8 cellular contexts compared by ENCODE assay signal in the genomic region with DNA sequence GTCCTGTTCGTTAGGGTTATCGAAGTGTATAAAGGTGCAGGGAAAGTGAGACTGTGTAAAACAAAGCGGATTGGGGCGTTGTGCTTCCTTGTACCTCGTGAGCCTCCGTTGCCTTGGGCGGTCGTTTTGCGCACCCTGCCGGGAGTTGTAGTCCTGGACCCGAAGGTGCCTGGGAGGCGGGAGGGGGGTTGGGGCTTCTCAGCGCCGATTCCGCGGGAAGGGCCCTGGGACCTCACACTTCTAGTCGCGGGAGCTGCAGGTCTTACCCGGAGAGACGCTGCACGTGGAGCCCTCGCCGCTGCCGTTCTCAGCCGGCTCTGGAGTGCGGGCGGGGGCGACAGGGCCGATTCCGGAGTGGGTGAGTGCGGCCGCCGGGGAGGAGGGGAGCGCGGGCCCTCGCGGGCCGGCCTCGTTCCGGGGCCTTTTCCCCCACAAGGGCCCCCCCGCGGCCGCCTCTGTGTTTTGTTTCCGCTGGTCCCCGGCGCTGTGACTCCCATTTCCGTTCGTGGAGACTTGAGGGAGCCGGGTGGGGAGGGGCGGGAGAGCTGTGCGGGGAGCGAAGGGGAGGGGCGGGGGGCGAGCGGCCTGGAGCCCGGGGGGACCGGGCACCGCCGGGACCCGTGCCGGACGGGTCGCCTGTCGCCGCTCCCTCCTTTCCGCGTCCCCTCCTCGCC. TPM values are rescaled to one million over a fixed set of nuclear protein-coding genes. Genes with fewer than 3 reads are reported as not detected.
DNase-seq lines count a peak whose midpoint lies in the region; ATAC-seq and TF ChIP-seq lines count a peak whose summit lies in the region.

No MANE protein-coding gene starts in this region.

- H3K4me2 ChIP-seq in SU-DHL-6 (ENCODE audit: low read depth, low read length, poor library complexity, severe bottlenecking) (peak overlapping the region; percentile 99), trophoblast cell (ENCODE audit: low read length) (peak overlapping the region; percentile 78)

- H2BK120ac ChIP-seq in trophoblast cell (ENCODE audit: insufficient read depth, low read length, poor library complexity), result peak overlapping the region; percentile 97

- H3K9ac ChIP-seq in SU-DHL-6 (ENCODE audit: low read length), result peak overlapping the region; percentile 94
- H3K9ac ChIP-seq in trophoblast cell (ENCODE audit: low read length), result peak overlapping the region; percentile 89

- no peak overlapping the region for H3K23ac ChIP-seq in trophoblast cell (ENCODE audit: low read length)

- peak overlapping the region; percentile 100 for H3K27ac Mint-ChIP-seq in HFFc6
- H3K27ac Mint-ChIP-seq in activated naive CD8-positive, alpha-beta T cell treated with anti-CD3 and anti-CD28 coated beads, Interleukin-2, amount 50 U/mL, for 24 hours, result peak overlapping the region; percentile 100

- H3K79me1 ChIP-seq in trophoblast cell (ENCODE audit: low read length), result peaks cover 11% of the 10 kb centered on the region

- TF ChIP-seq CTCF in GM06990 (IDR thresholded peaks at IDR 0.05; ENCODE audit: insufficient read depth, low read length, poor library complexity, severe bottlenecking) (no peak), HFFc6 (IDR thresholded peaks at IDR 0.05) (no peak; the same call in 1 of the 2 replicates), SU-DHL-6 (IDR thresholded peaks at IDR 0.05; ENCODE audit: insufficient read depth, low read length, poor library complexity, severe bottlenecking) (no peak), tibial nerve (IDR thresholded peaks at IDR 0.05) (peak in 2 of 5 experiments; percentile 23 to 25)

- H3K79me2 ChIP-seq in SU-DHL-6 (ENCODE audit: insufficient read depth, low read length) (peaks cover 88% of the 10 kb centered on the region), trophoblast cell (ENCODE audit: control insufficient read depth, insufficient read depth, low read length, poor library complexity) (peaks cover 15% of the 10 kb centered on the region)

- peak overlapping the region; percentile 97 for H4K12ac ChIP-seq in trophoblast cell (ENCODE audit: low read depth, low read length)

- H4K20me1 ChIP-seq in SU-DHL-6 (ENCODE audit: low read depth, low read length), result no peaks in the 10 kb centered on the region

- H3K27me3 ChIP-seq in GM06990 (replicated peaks; ENCODE audit: control insufficient read depth, insufficient read depth, low read length) (no peaks in the 10 kb centered on the region), SU-DHL-6 (ENCODE audit: low read length) (no peaks in the 10 kb centered on the region), trophoblast cell (ENCODE audit: insufficient read depth, low read length) (no peaks in the 10 kb centered on the region), tibial nerve (no peaks in the 10 kb centered on the region)

- H3K36me3 ChIP-seq in GM06990 (ENCODE audit: control insufficient read depth, insufficient read depth, low read length), result no peaks in the 10 kb centered on the region; the same call in none of the 2 replicates
- no peaks in the 10 kb centered on the region for H3K36me3 ChIP-seq in SU-DHL-6 (ENCODE audit: low read length)
- H3K36me3 ChIP-seq in trophoblast cell (ENCODE audit: control insufficient read depth in 1 of 2, insufficient read depth in 2 of 2, low read length in 2 of 2), result peaks cover 0 to 3% of the 10 kb centered on the region in 2 experiments
- peaks cover 0 to 4% (median 0%) of the 10 kb centered on the region in 3 donors for H3K36me3 ChIP-seq in tibial nerve

- no peaks in the 10 kb centered on the region for H3K9me3 Mint-ChIP-seq in HFFc6
- H3K9me3 Mint-ChIP-seq in activated naive CD8-positive, alpha-beta T cell treated with anti-CD3 and anti-CD28 coated beads, Interleukin-2, amount 50 U/mL, for 24 hours, result no peaks in the 10 kb centered on the region

- H3K4ac ChIP-seq in trophoblast cell (ENCODE audit: low read depth, low read length), result peak overlapping the region; percentile 95

- H3K27me3 Mint-ChIP-seq in HFFc6 (ENCODE audit: insufficient read depth), result peaks cover 4% of the 10 kb centered on the region; the same call in 1 of the 2 replicates
- H3K27me3 Mint-ChIP-seq in activated naive CD8-positive, alpha-beta T cell treated with anti-CD3 and anti-CD28 coated beads, Interleukin-2, amount 50 U/mL, for 24 hours, result peaks cover 3% of the 10 kb centered on the region

- peak overlapping the region; percentile 99 for H3K18ac ChIP-seq in trophoblast cell (ENCODE audit: low read length)

- H2BK5ac ChIP-seq in trophoblast cell (ENCODE audit: low read depth, low read length, poor library complexity), result peak overlapping the region; percentile 98

- TF ChIP-seq EP300 in tibial nerve (IDR thresholded peaks at IDR 0.05), result peak in 1 of 2 donors; percentile 9

- peaks cover 18% of the 10 kb centered on the region; the same call in 1 of the 2 replicates for H3K36me3 Mint-ChIP-seq in HFFc6 (ENCODE audit: low read depth)
- peaks cover 29% of the 10 kb centered on the region for H3K36me3 Mint-ChIP-seq in activated naive CD8-positive, alpha-beta T cell treated with anti-CD3 and anti-CD28 coated beads, Interleukin-2, amount 50 U/mL, for 24 hours (ENCODE audit: low read depth)

- no peak overlapping the region for H2BK12ac ChIP-seq in trophoblast cell (ENCODE audit: low read length)

- peak overlapping the region; percentile 100 for H3K4me3 Mint-ChIP-seq in HFFc6
- peak overlapping the region; percentile 99 for H3K4me3 Mint-ChIP-seq in activated naive CD8-positive, alpha-beta T cell treated with anti-CD3 and anti-CD28 coated beads, Interleukin-2, amount 50 U/mL, for 24 hours

- H3F3A ChIP-seq in SU-DHL-6 (ENCODE audit: insufficient read depth), result peaks cover 8% of the 10 kb centered on the region

- peak in 1 of 2 donors; percentile 25 for TF ChIP-seq POLR2A in tibial nerve (IDR thresholded peaks at IDR 0.05)

- DNase-seq in GM06990 (ENCODE audit: extremely low read depth, insufficient read length), result peak; percentile 91
- peak; percentile 73 for DNase-seq in HFFc6
- DNase-seq in NCI-H1048 (lab: John Stamatoyannopoulos, UW), result peak; percentile 70
- peak; percentile 83 for DNase-seq in activated naive CD8-positive, alpha-beta T cell treated with anti-CD3 and anti-CD28 coated beads, Interleukin-2, amount 50 U/mL, for 24 hours
- peak; percentile 95 for DNase-seq in cardiac septum (ENCODE audit: low spot score)
- no peak for DNase-seq in trophoblast cell
- DNase-seq in tibial nerve (ENCODE audit: low spot score in 2 of 2), result peak; percentile 81 to 88

- H2AK5ac ChIP-seq in trophoblast cell (ENCODE audit: low read length), result peak overlapping the region; percentile 85

- H4K91ac ChIP-seq in trophoblast cell (ENCODE audit: low read depth, low read length), result peak overlapping the region; percentile 100

- no peaks in the 10 kb centered on the region for H3K9me2 ChIP-seq in SU-DHL-6 (replicated peaks; ENCODE audit: insufficient read depth, low read length)

- intact Hi-C loops in cardiac septum (cut with DNase I), result loop anchor here (2.0 kb wide), 1 partner anchor 129 kb away; a partner anchor contains a TSS

- H3K27ac ChIP-seq in SU-DHL-6 (ENCODE audit: low read depth, low read length), result peak overlapping the region; percentile 95
- peak overlapping the region; percentile 94 for H3K27ac ChIP-seq in trophoblast cell (ENCODE audit: low read depth, low read length)
- peak overlapping the region; percentile 94 to 99 (median 98) for H3K27ac ChIP-seq in tibial nerve

- peaks cover 35% of the 10 kb centered on the region for H3K4me1 Mint-ChIP-seq in HFFc6 (ENCODE audit: low read depth)
- peaks cover 49% of the 10 kb centered on the region for H3K4me1 Mint-ChIP-seq in activated naive CD8-positive, alpha-beta T cell treated with anti-CD3 and anti-CD28 coated beads, Interleukin-2, amount 50 U/mL, for 24 hours

- peak overlapping the region; percentile 100 for H3K14ac ChIP-seq in trophoblast cell (ENCODE audit: low read length)

- peak overlapping the region; percentile 100 for H4K8ac ChIP-seq in trophoblast cell (ENCODE audit: low read depth, low read length)

- peak; percentile 69 for ATAC-seq in activated naive CD8-positive, alpha-beta T cell treated with anti-CD3 and anti-CD28 coated beads, Interleukin-2, amount 50 U/mL, for 24 hours

- H3K4me3 ChIP-seq in GM06990 (replicated peaks; ENCODE audit: low read depth, low read length) (peak overlapping the region; percentile 97), SU-DHL-6 (ENCODE audit: insufficient read depth, low read length, poor library complexity, severe bottlenecking) (peak overlapping the region; percentile 96), trophoblast cell (ENCODE audit: low read depth, low read length) (peak overlapping the region; percentile 96), tibial nerve (peak overlapping the region; percentile 71 to 99 (median 80))

- no CpG with 5 or more reads among the region's 68 CpGs for WGBS in trophoblast cell (ENCODE audit: extremely low coverage, insufficient coverage, insufficient read length)
- WGBS in tibial nerve, 2 donors, result 0 to 1% methylated on average over 31 to 51 of the region's 68 CpGs

- H2AFZ ChIP-seq in SU-DHL-6 (ENCODE audit: low read depth, low read length, severe bottlenecking) (peak overlapping the region; percentile 89), trophoblast cell (ENCODE audit: insufficient read depth, low read length, poor library complexity) (peak overlapping the region; percentile 97)

- H3K4me1 ChIP-seq in trophoblast cell (ENCODE audit: control insufficient read depth in 1 of 2, insufficient read depth in 2 of 2, low read length in 2 of 2) (no peaks in the 10 kb centered on the region), tibial nerve (peaks cover 0 to 69% (median 15%) of the 10 kb centered on the region in 4 donors)

- H3K9me3 ChIP-seq in SU-DHL-6 (ENCODE audit: insufficient read depth, low read length) (no peaks in the 10 kb centered on the region), trophoblast cell (ENCODE audit: insufficient read depth, low read depth, low read length) (no peaks in the 10 kb centered on the region), tibial nerve (no peaks in the 10 kb centered on the region)

RNA-seq across cellular contexts. Expression of a gene that starts 0.6 kb away (rescaled TPM):
- total RNA-seq in HFFc6 (2021; fragmentation: NEBNext Ultra II Directional; extraction: Animal tissue kit (Norgen Biotek cat#: 25700)), result 10 to 100 TPM; 15.6 to 20.1 (median 18.4) TPM
- total RNA-seq in cardiac septum (13.6 TPM), tibial nerve (10 to 100 TPM; 17.4 to 24.3 (median 19.9) TPM)
- 15.4 and 15.8 TPM in 2 replicates for polyA plus RNA-seq in trophoblast cell (2013)

RNA-seq across cellular contexts. Expression of a gene that starts 0.7 kb away (rescaled TPM):
- 100 to 1,000 TPM; 144 to 166 (median 161) TPM for total RNA-seq in HFFc6 (2021; fragmentation: NEBNext Ultra II Directional; extraction: Animal tissue kit (Norgen Biotek cat#: 25700))
- 503 TPM for total RNA-seq in cardiac septum
- polyA plus RNA-seq in trophoblast cell (2013), result 284 and 295 TPM in 2 replicates
- total RNA-seq in tibial nerve, result 100 to 1,000 TPM in 1 of 4 donors, 10 to 100 TPM in 3; 41.2 to 113 (median 51.7) TPM

Comparison
In these comparisons a context has a peak if more than half of its experiments do, and no peak if none do; other contexts are left out.
1. DNase-seq: peak in GM06990 (single experiment), HFFc6 (single experiment), NCI-H1048 (single experiment), activated naive CD8-positive, alpha-beta T cell treated with anti-CD3 and anti-CD28 coated beads, Interleukin-2, amount 50 U/mL, for 24 hours (single experiment), cardiac septum (single experiment) and tibial nerve (2 of 2); none in trophoblast cell (0 of 2).
2. Peak in every context shown above with its lines, with median percentiles within 50 percentile points of each other: H3K4me3 ChIP-seq and H3K27ac ChIP-seq.